ENCODE assay signal across 8 cellular contexts in genomic region chr21:44914176-44914874, GRCh38. TPM values are rescaled to one million over a fixed set of nuclear protein-coding genes. Genes with fewer than 3 reads are reported as not detected.
DNase-seq lines count a peak whose midpoint lies in the region; ATAC-seq and TF ChIP-seq lines count a peak whose summit lies in the region.

No MANE protein-coding gene starts in this region.

- no peaks in the 10 kb centered on the region for H3K4me1 ChIP-seq in HAP-1

- CTCF ChIA-PET in WTC11 (lab: Charles Lee) = interaction anchor here (1.4 to 1.8 kb wide), 2 partner anchors 17 to 224 kb away, joined by 3 to 5 read pairs; no protein-coding TSS in a partner anchor

- TF ChIP-seq CTCF in WTC11 (IDR thresholded peaks at IDR 0.05) = no peak

- H3K27me3 Mint-ChIP-seq in WTC11 (ENCODE audit: low read depth) (no peaks in the 10 kb centered on the region), immature natural killer cell (ENCODE audit: low read depth in 3 of 3) (peaks cover 10 to 30% (median 19%) of the 10 kb centered on the region in 3 donors)

- no peak overlapping the region for H3K4me3 ChIP-seq in HAP-1

- in situ Hi-C loops in HAP-1 (cut with MboI; ENCODE audit: low sequenced_read_pairs) = no loop called here

- H3K27me3 ChIP-seq in HAP-1 (ENCODE audit: low read depth) = no peaks in the 10 kb centered on the region

- H3K36me3 Mint-ChIP-seq in WTC11 = no peaks in the 10 kb centered on the region
- peaks cover 15 to 33% (median 16%) of the 10 kb centered on the region in 3 donors for H3K36me3 Mint-ChIP-seq in immature natural killer cell

- POLR2A ChIA-PET in WTC11 (lab: Charles Lee) = no interaction called here

- no peaks in the 10 kb centered on the region for H3K9me3 ChIP-seq in HAP-1

- DNase-seq in CD1c-positive myeloid dendritic cell (ENCODE audit: extremely low spot score) (peak; percentile 74), WTC11 (ENCODE audit: low spot score) (no peak), immature natural killer cell (peak; percentile 88 to 89 (median 88)), HAP-1 (ENCODE audit: low spot score in 2 of 2) (no peak), NCI-H748 (lab: John Stamatoyannopoulos, UW; ENCODE audit: unreplicated experiment) (no peak), occipital lobe (lab: John Stamatoyannopoulos, UW) (no peak)

- H3K9me3 Mint-ChIP-seq in WTC11 = no peaks in the 10 kb centered on the region
- peaks cover 0 to under 1% (median 0%) of the 10 kb centered on the region in 6 donors for H3K9me3 Mint-ChIP-seq in immature natural killer cell

- H3K4me1 Mint-ChIP-seq in WTC11 (no peaks in the 10 kb centered on the region), immature natural killer cell (peaks cover 81 to 87% of the 10 kb centered on the region in 2 donors)

- H3K36me3 ChIP-seq in HAP-1 (replicated peaks) = no peaks in the 10 kb centered on the region

- ATAC-seq in HG02678 (IDR thresholded peaks at IDR 0.05; ENCODE audit: unreplicated experiment) = peak; percentile 55
- ATAC-seq in WTC11 = no peak
- no peak for ATAC-seq in GM18520 (IDR thresholded peaks at IDR 0.05; ENCODE audit: unreplicated experiment)

- H3K27ac Mint-ChIP-seq in WTC11 (peak overlapping the region; percentile 21; the same call in 1 of the 2 replicates), immature natural killer cell (peak overlapping the region; percentile 91 to 98 (median 95))

- no peak overlapping the region for H3K4me3 Mint-ChIP-seq in WTC11
- H3K4me3 Mint-ChIP-seq in immature natural killer cell = peak overlapping the region; percentile 85 to 100 (median 100)

TF ChIP-seq in WTC11, 78 proteins besides CTCF, POLR2A, EP300 and RAD21:
- TF ChIP-seq RELA (CRISPR knock-in tag; IDR thresholded peaks at IDR 0.05; ENCODE audit: borderline replicate concordance) = no peak
- no peak for TF ChIP-seq ERG (CRISPR knock-in tag; IDR thresholded peaks at IDR 0.05)
- no peak for TF ChIP-seq ZNF219 (CRISPR knock-in tag; IDR thresholded peaks at IDR 0.05; ENCODE audit: borderline replicate concordance)
- no peak for TF ChIP-seq ESRRA (CRISPR knock-in tag; IDR thresholded peaks at IDR 0.05; ENCODE audit: borderline replicate concordance)
- TF ChIP-seq GABPB1 (CRISPR knock-in tag; IDR thresholded peaks at IDR 0.05) = peak; percentile 97

RNA-seq across cellular contexts. Expression of gene ITGB2, which starts 6.4 kb away (rescaled TPM):
- 1.0 to 1.5 TPM (median 1.5 TPM) in 3 replicates for total RNA-seq in WTC11 (2021)
- 1,000 to 10,000 TPM; 1,416 to 2,161 (median 1,452) TPM for polyA plus RNA-seq in immature natural killer cell
- 9.2 TPM for total RNA-seq in occipital lobe

RNA-seq across cellular contexts. Expression of gene SLX9, which starts 25.5 kb away (rescaled TPM):
- 72.8 to 81.0 TPM (median 77.2 TPM) in 3 replicates for total RNA-seq in WTC11 (2021)
- polyA plus RNA-seq in immature natural killer cell = 10 to 100 TPM in 2 of 3 donors, 1 to 10 TPM in 1; 7.1 to 12.4 (median 11.3) TPM
- 6.1 TPM for total RNA-seq in occipital lobe

RNA-seq across cellular contexts. Expression of gene PTTG1IP, which starts 40.8 kb away (rescaled TPM):
- total RNA-seq in WTC11 (2021) (96.0 to 117 TPM (median 112 TPM) in 3 replicates), occipital lobe (82.4 TPM)
- 100 to 1,000 TPM in 1 of 3 donors, 10 to 100 TPM in 2; 67.7 to 103 (median 92.9) TPM for polyA plus RNA-seq in immature natural killer cell

Comparison
In these comparisons a context has a peak if more than half of its experiments do, and no peak if none do; other contexts are left out.
1. DNase-seq: peak in CD1c-positive myeloid dendritic cell (single experiment) and immature natural killer cell (3 of 3); none in WTC11 (single experiment), HAP-1 (0 of 2), NCI-H748 (single experiment) and occipital lobe (single experiment).
2. RNA of gene SLX9, which starts 25.5 kb away (total RNA-seq): 72.8 to 81.0 TPM in WTC11; 6.1 TPM in occipital lobe (single experiment); every median in the first group is over 10 times any median in the second.